Comparison of ENCODE assay signal across 19 cellular contexts in the genomic region with DNA sequence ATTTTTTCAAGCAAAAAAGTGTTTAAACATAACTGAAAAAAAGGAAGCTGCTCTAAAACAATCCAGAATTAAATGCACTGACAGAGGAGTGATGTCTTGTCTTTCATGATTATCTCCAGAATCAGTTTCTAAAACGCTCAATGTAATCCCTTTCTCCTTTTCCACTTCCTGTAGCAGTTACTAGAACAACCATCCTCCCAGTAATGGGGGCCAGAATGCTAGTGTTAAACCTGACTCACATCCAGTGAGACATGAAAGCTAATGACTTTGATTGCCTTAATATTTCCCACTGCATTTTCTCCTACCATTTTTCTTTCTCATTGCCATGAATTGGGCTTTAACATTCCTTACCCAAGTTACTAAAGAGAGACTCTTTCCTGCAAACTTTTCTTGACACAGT.
"Had no signal": no experiment of that assay in that cellular context is flagged by ENCODE, and none has a peak within 500 bp of the region (broad histone marks: within the 10 kb centered on the region; RNA-seq: fewer than 3 reads in every experiment).

No MANE protein-coding gene starts in this region.

- H3K27ac Mint-ChIP-seq: activated CD4-positive, alpha-beta memory T cell treated with anti-CD3 and anti-CD28 coated beads, Interleukin-2, amount 10 ng/mL, durations not matched to agents 7 days and 5 days; activated CD4-positive, alpha-beta T cell treated with anti-CD3 and anti-CD28 coated beads for 36 hours; activated T-cell treated with anti-CD3 and anti-CD28 coated beads, Interleukin-2, amount 50 U/mL, for 24 hours; nephron; progenitor cell of endocrine pancreas; stimulated activated naive CD8-positive, alpha-beta T cell treated with anti-CD3 and anti-CD28 coated beads, Interleukin-15, Interleukin-2, amounts not matched to agents 100 ng/mL and 50 ng/mL, for 24 hours had no signal

- H3K27ac ChIP-seq: adrenal gland, esophagus muscularis mucosa, suprapubic skin, VCaP had no signal

- ATAC-seq: activated CD4-positive, alpha-beta T cell treated with anti-CD3 and anti-CD28 coated beads for 36 hours; right cardiac atrium had no signal

- DNase-seq: activated CD4-positive, alpha-beta memory T cell treated with anti-CD3 and anti-CD28 coated beads, Interleukin-2, amount 10 ng/mL, durations not matched to agents 7 days and 5 days; activated CD4-positive, alpha-beta T cell treated with anti-CD3 and anti-CD28 coated beads for 36 hours; activated naive CD4-positive, alpha-beta T cell treated with anti-CD3 and anti-CD28 coated beads, Interleukin-2, amount 50 U/mL, for 16 hours; activated T-cell treated with anti-CD3 and anti-CD28 coated beads, Interleukin-2, amount 50 U/mL, for 24 hours; adrenal gland; caudate nucleus; hippocampal formation; occipital lobe; right cardiac atrium; stimulated activated CD4-positive, alpha-beta T cell treated with anti-CD3 and anti-CD28 coated beads, Interleukin-4, amount 100 ng/mL, for 4 hours; T1000; trophoblast cell had no signal

- H3K4me3 ChIP-seq: adrenal gland, esophagus muscularis mucosa, smooth muscle cell, suprapubic skin had no signal

- H3K4me3 Mint-ChIP-seq: activated CD4-positive, alpha-beta memory T cell treated with anti-CD3 and anti-CD28 coated beads, Interleukin-2, amount 10 ng/mL, durations not matched to agents 7 days and 5 days; activated CD4-positive, alpha-beta T cell treated with anti-CD3 and anti-CD28 coated beads for 36 hours; activated T-cell treated with anti-CD3 and anti-CD28 coated beads, Interleukin-2, amount 50 U/mL, for 24 hours; nephron; stimulated activated naive CD8-positive, alpha-beta T cell treated with anti-CD3 and anti-CD28 coated beads, Interleukin-15, Interleukin-2, amounts not matched to agents 100 ng/mL and 50 ng/mL, for 24 hours had no signal

- H3K4me1 Mint-ChIP-seq: activated CD4-positive, alpha-beta memory T cell treated with anti-CD3 and anti-CD28 coated beads, Interleukin-2, amount 10 ng/mL, durations not matched to agents 7 days and 5 days; activated CD4-positive, alpha-beta T cell treated with anti-CD3 and anti-CD28 coated beads for 36 hours had no signal

- H3K9me3 ChIP-seq: adrenal gland had no signal

- H3K27me3 Mint-ChIP-seq: activated CD4-positive, alpha-beta memory T cell treated with anti-CD3 and anti-CD28 coated beads, Interleukin-2, amount 10 ng/mL, durations not matched to agents 7 days and 5 days; activated CD4-positive, alpha-beta T cell treated with anti-CD3 and anti-CD28 coated beads for 36 hours; activated T-cell treated with anti-CD3 and anti-CD28 coated beads, Interleukin-2, amount 50 U/mL, for 24 hours; progenitor cell of endocrine pancreas; stimulated activated naive CD8-positive, alpha-beta T cell treated with anti-CD3 and anti-CD28 coated beads, Interleukin-15, Interleukin-2, amounts not matched to agents 100 ng/mL and 50 ng/mL, for 24 hours had no signal

- H3K36me3 ChIP-seq: adrenal gland, esophagus muscularis mucosa, suprapubic skin had no signal

- H3K4me1 ChIP-seq: adrenal gland, esophagus muscularis mucosa, suprapubic skin had no signal
